ENCODE assay signal across 8 cellular contexts in the genomic region with DNA sequence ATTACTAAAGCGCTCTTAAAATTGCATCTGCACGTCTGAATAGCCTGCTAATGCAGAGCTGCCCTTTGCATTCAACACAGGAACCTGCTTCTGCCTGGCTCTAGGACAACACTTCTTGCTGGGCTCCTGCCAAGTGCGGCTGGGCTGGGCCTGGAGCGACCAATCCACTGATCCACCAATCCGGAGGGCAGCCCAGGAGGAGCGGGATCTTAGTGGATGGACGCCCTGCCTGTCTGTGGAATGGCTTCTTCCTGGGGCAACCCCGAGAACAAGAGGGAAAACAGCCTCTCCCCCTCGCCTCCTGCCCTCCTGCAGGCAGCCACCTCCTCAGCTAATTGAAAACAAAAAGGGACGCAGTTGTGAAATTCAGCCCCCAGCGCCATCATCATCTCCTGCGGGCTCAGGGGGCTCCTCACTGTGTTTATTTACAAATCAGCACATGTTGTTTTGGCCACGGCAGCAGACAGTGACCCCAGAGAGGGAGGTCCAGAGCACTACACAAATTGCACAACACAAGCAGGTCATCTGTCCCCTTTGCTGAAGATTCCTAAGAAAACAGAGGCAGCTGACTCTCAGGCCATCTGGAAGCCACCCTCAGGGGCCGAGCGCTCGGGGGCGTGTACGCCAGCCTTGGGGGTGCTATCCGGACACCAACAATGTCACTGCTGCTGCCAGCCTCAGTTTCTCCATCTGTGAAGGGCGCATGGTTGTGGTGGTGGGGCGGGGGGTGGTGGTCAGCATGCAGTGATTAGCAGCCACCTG. TPM values are rescaled to one million over a fixed set of nuclear protein-coding genes. Genes with fewer than 3 reads are reported as not detected.
DNase-seq lines count a peak whose midpoint lies in the region; TF ChIP-seq lines count a peak whose summit lies in the region.

No MANE protein-coding gene starts in this region.

- H3K4me1 Mint-ChIP-seq in nephron, result peaks cover 54% of the 10 kb centered on the region
- H3K4me1 Mint-ChIP-seq in activated CD4-positive, alpha-beta T cell treated with anti-CD3 and anti-CD28 coated beads, Interleukin-2, amount 10 ng/mL, durations not matched to agents 7 days and 5 days, result peaks cover 20% of the 10 kb centered on the region
- peaks cover 19% of the 10 kb centered on the region for H3K4me1 Mint-ChIP-seq in activated T-helper 2 cell treated with anti-CD3 and anti-CD28 coated beads, Interferon-gamma antibody, Interleukin-2, Interleukin-4, amounts not matched to agents 10 μg/mL and 5 μg/mL and 100 μg/mL, durations not matched to agents 14 hours and 24 hours and 36 hours (ENCODE audit: low read depth)

- intact Hi-C loops in activated T-helper 2 cell treated with anti-CD3 and anti-CD28 coated beads, Interferon-gamma antibody, Interleukin-2, Interleukin-4, amounts not matched to agents 10 μg/mL and 5 μg/mL and 100 μg/mL, durations not matched to agents 14 hours and 24 hours and 36 hours (cut with micrococcal nuclease), result no loop called here

- POLR2A ChIA-PET in BJ (lab: Charles Lee) (no interaction called here), GM10248 (lab: Yijun Ruan, JAX) (no interaction called here)
- POLR2A ChIA-PET in activated CD4-positive, alpha-beta T cell treated with anti-CD3 and anti-CD28 coated beads, Interleukin-2, amount 10 ng/mL, durations not matched to agents 7 days and 5 days (lab: Charles Lee), result no interaction called here

- H3K4me3 Mint-ChIP-seq in nephron, result peak overlapping the region; percentile 76 to 81 (median 76)
- H3K4me3 Mint-ChIP-seq in activated CD4-positive, alpha-beta T cell treated with anti-CD3 and anti-CD28 coated beads, Interleukin-2, amount 10 ng/mL, durations not matched to agents 7 days and 5 days, result no peak overlapping the region
- H3K4me3 Mint-ChIP-seq in activated T-helper 2 cell treated with anti-CD3 and anti-CD28 coated beads, Interferon-gamma antibody, Interleukin-2, Interleukin-4, amounts not matched to agents 10 μg/mL and 5 μg/mL and 100 μg/mL, durations not matched to agents 14 hours and 24 hours and 36 hours (ENCODE audit: low read depth), result no peak overlapping the region

- peak overlapping the region; percentile 42 for H3K4me3 ChIP-seq in BJ (ENCODE audit: low read depth, low read length)

- no peaks in the 10 kb centered on the region for H3K9me3 Mint-ChIP-seq in nephron
- no peaks in the 10 kb centered on the region for H3K9me3 Mint-ChIP-seq in activated CD4-positive, alpha-beta T cell treated with anti-CD3 and anti-CD28 coated beads, Interleukin-2, amount 10 ng/mL, durations not matched to agents 7 days and 5 days
- H3K9me3 Mint-ChIP-seq in activated T-helper 2 cell treated with anti-CD3 and anti-CD28 coated beads, Interferon-gamma antibody, Interleukin-2, Interleukin-4, amounts not matched to agents 10 μg/mL and 5 μg/mL and 100 μg/mL, durations not matched to agents 14 hours and 24 hours and 36 hours, result no peaks in the 10 kb centered on the region

- TF ChIP-seq CTCF in BJ (IDR thresholded peaks at IDR 0.05; ENCODE audit: insufficient read depth, low read depth, low read length) (no peak), VCaP (conservative IDR thresholded peaks at IDR 0.05) (no peak), nephron (IDR thresholded peaks at IDR 0.05; ENCODE audit: unreplicated experiment in 3 of 3) (no peak), GM10248 (IDR thresholded peaks at IDR 0.05; ENCODE audit: control extremely low read depth, extremely low read depth, low read depth, missing control alignments) (no peak)

- no peaks in the 10 kb centered on the region for H3K36me3 ChIP-seq in BJ (ENCODE audit: control insufficient read depth, insufficient read depth, low read length)

- no peaks in the 10 kb centered on the region for H3K27me3 ChIP-seq in BJ (ENCODE audit: control insufficient read depth, insufficient read depth, low read length)

- CTCF ChIA-PET in BJ (lab: Yijun Ruan, JAX) (interaction anchor here (0.6 kb wide), 1 partner anchor 10 kb away, joined by 3 read pairs; no protein-coding TSS in a partner anchor), GM10248 (lab: Yijun Ruan, JAX) (interaction anchor here (1.1 kb wide), 1 partner anchor 69 kb away, joined by 3 read pairs; no protein-coding TSS in a partner anchor)
- CTCF ChIA-PET in activated CD4-positive, alpha-beta T cell treated with anti-CD3 and anti-CD28 coated beads, Interleukin-2, amount 10 ng/mL, durations not matched to agents 7 days and 5 days (lab: Charles Lee), result no interaction called here

- peak; percentile 76 for DNase-seq in BJ (ENCODE audit: low read depth)
- peak; percentile 97 for DNase-seq in NCI-H146 (lab: John Stamatoyannopoulos, UW)
- peak; percentile 29 for DNase-seq in foreskin melanocyte
- no peak for DNase-seq in GM10248 (ENCODE audit: extremely low spot score)
- no peak for DNase-seq in activated CD4-positive, alpha-beta T cell treated with anti-CD3 and anti-CD28 coated beads, Interleukin-2, amount 10 ng/mL, durations not matched to agents 7 days and 5 days
- DNase-seq in activated T-helper 2 cell treated with anti-CD3 and anti-CD28 coated beads, Interferon-gamma antibody, Interleukin-2, Interleukin-4, amounts not matched to agents 10 μg/mL and 5 μg/mL and 100 μg/mL, durations not matched to agents 14 hours and 24 hours and 36 hours (ENCODE audit: low spot score), result no peak

- H3K27ac Mint-ChIP-seq in nephron, result peak overlapping the region; percentile 84 to 86 (median 86)
- H3K27ac Mint-ChIP-seq in activated CD4-positive, alpha-beta T cell treated with anti-CD3 and anti-CD28 coated beads, Interleukin-2, amount 10 ng/mL, durations not matched to agents 7 days and 5 days, result no peak overlapping the region
- no peak overlapping the region for H3K27ac Mint-ChIP-seq in activated T-helper 2 cell treated with anti-CD3 and anti-CD28 coated beads, Interferon-gamma antibody, Interleukin-2, Interleukin-4, amounts not matched to agents 10 μg/mL and 5 μg/mL and 100 μg/mL, durations not matched to agents 14 hours and 24 hours and 36 hours

- H3K27me3 Mint-ChIP-seq in nephron (ENCODE audit: low read depth), result peaks cover 10% of the 10 kb centered on the region
- peaks cover 4% of the 10 kb centered on the region for H3K27me3 Mint-ChIP-seq in activated CD4-positive, alpha-beta T cell treated with anti-CD3 and anti-CD28 coated beads, Interleukin-2, amount 10 ng/mL, durations not matched to agents 7 days and 5 days
- peaks cover 21% of the 10 kb centered on the region for H3K27me3 Mint-ChIP-seq in activated T-helper 2 cell treated with anti-CD3 and anti-CD28 coated beads, Interferon-gamma antibody, Interleukin-2, Interleukin-4, amounts not matched to agents 10 μg/mL and 5 μg/mL and 100 μg/mL, durations not matched to agents 14 hours and 24 hours and 36 hours (ENCODE audit: low read depth)

- H3K27ac ChIP-seq in VCaP, result peak overlapping the region; percentile 95

- no peaks in the 10 kb centered on the region for H3K36me3 Mint-ChIP-seq in nephron (ENCODE audit: low read depth)
- H3K36me3 Mint-ChIP-seq in activated CD4-positive, alpha-beta T cell treated with anti-CD3 and anti-CD28 coated beads, Interleukin-2, amount 10 ng/mL, durations not matched to agents 7 days and 5 days (ENCODE audit: low read depth), result no peaks in the 10 kb centered on the region
- H3K36me3 Mint-ChIP-seq in activated T-helper 2 cell treated with anti-CD3 and anti-CD28 coated beads, Interferon-gamma antibody, Interleukin-2, Interleukin-4, amounts not matched to agents 10 μg/mL and 5 μg/mL and 100 μg/mL, durations not matched to agents 14 hours and 24 hours and 36 hours (ENCODE audit: low read depth), result no peaks in the 10 kb centered on the region

RNA-seq across cellular contexts. Expression of gene GADD45G, which starts 57.3 kb away (rescaled TPM):
- 0.07 TPM in 1 of 2 replicates, not detected in the other for polyA plus RNA-seq in BJ (2011; rRNA removed)
- polyA minus RNA-seq in BJ (2011; rRNA and poly(A)+ RNA removed), result not detected in 2 replicates
- 1 to 10 TPM; 5.2 to 6.2 TPM for total RNA-seq in activated CD4-positive, alpha-beta T cell treated with anti-CD3 and anti-CD28 coated beads, Interleukin-2, amount 10 ng/mL, durations not matched to agents 7 days and 5 days
- total RNA-seq in activated T-helper 2 cell treated with anti-CD3 and anti-CD28 coated beads, Interferon-gamma antibody, Interleukin-2, Interleukin-4, amounts not matched to agents 10 μg/mL and 5 μg/mL and 100 μg/mL, durations not matched to agents 14 hours and 24 hours and 36 hours, result 18.4 and 19.9 TPM in 2 replicates

Comparison
In these comparisons a context has a peak if more than half of its experiments do, and no peak if none do; other contexts are left out.
1. DNase-seq: peak in BJ (single experiment), NCI-H146 (single experiment) and foreskin melanocyte (single experiment); none in GM10248 (single experiment), activated CD4-positive, alpha-beta T cell treated with anti-CD3 and anti-CD28 coated beads, Interleukin-2, amount 10 ng/mL, durations not matched to agents 7 days and 5 days (single experiment) and activated T-helper 2 cell treated with anti-CD3 and anti-CD28 coated beads, Interferon-gamma antibody, Interleukin-2, Interleukin-4, amounts not matched to agents 10 μg/mL and 5 μg/mL and 100 μg/mL, durations not matched to agents 14 hours and 24 hours and 36 hours (single experiment).
2. H3K27ac Mint-ChIP-seq: peak in nephron (3 of 3); none in activated CD4-positive, alpha-beta T cell treated with anti-CD3 and anti-CD28 coated beads, Interleukin-2, amount 10 ng/mL, durations not matched to agents 7 days and 5 days (single experiment) and activated T-helper 2 cell treated with anti-CD3 and anti-CD28 coated beads, Interferon-gamma antibody, Interleukin-2, Interleukin-4, amounts not matched to agents 10 μg/mL and 5 μg/mL and 100 μg/mL, durations not matched to agents 14 hours and 24 hours and 36 hours (single experiment).
3. H3K4me3 Mint-ChIP-seq: peak in nephron (3 of 3); none in activated CD4-positive, alpha-beta T cell treated with anti-CD3 and anti-CD28 coated beads, Interleukin-2, amount 10 ng/mL, durations not matched to agents 7 days and 5 days (single experiment) and activated T-helper 2 cell treated with anti-CD3 and anti-CD28 coated beads, Interferon-gamma antibody, Interleukin-2, Interleukin-4, amounts not matched to agents 10 μg/mL and 5 μg/mL and 100 μg/mL, durations not matched to agents 14 hours and 24 hours and 36 hours (single experiment).